Comparison of ENCODE assay signal across 8 cellular contexts in the genomic region with DNA sequence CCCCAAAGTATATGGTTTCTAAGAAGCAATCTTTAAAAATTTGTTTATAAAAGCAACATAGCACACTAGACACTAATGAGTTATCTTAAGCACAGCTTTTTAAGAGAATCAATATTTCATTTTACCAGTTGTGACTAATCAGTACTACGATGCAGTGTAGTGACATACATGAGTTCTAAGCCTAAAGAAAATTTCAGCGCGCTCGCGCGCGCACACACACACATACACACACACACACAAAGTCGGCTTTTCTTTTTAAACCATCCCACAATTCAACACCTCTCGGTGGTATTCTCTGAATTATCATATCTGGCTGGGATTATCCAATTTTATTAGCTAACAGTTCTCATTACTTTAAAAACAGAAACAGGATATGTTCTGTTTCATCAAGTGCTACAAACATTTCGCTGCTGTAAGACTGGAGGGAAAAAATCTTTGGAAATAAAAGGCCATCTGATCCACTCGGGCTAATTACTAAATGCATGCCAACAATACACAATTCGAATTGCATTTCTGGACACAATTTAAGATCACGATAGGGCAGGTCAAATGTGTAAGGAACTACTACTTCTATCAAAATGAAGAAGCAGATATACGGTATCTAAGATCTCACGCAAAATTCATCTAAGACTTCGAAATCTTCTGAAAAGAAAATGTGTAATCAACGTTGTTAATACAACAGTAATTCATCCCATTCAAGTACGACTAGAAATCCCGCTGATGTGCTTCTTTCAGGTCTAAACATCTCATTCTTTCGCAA. TPM values are rescaled to one million over a fixed set of nuclear protein-coding genes. Genes with fewer than 3 reads are reported as not detected.
DNase-seq lines count a peak whose midpoint lies in the region; ATAC-seq and TF ChIP-seq lines count a peak whose summit lies in the region.

No MANE protein-coding gene starts in this region.

- H3K36me3 ChIP-seq in heart left ventricle = no peaks in the 10 kb centered on the region
- no peaks in the 10 kb centered on the region for H3K36me3 ChIP-seq in SJCRH30
- H3K36me3 ChIP-seq in brain microvascular endothelial cell (replicated peaks) = no peaks in the 10 kb centered on the region
- no peaks in the 10 kb centered on the region for H3K36me3 ChIP-seq in liver (ENCODE audit: control insufficient read depth in 4 of 4, insufficient read depth in 3 of 4, low read depth in 1 of 4, low read length in 3 of 4)

- ATAC-seq in heart left ventricle = no peak
- no peak for ATAC-seq in Right ventricle myocardium superior (ENCODE audit: poor library complexity)
- ATAC-seq in GM18858 (IDR thresholded peaks at IDR 0.05; ENCODE audit: unreplicated experiment) = no peak
- ATAC-seq in HG03159 (IDR thresholded peaks at IDR 0.05; ENCODE audit: unreplicated experiment) = no peak

- peak overlapping the region; percentile 77 to 100 (median 98) for H3K4me3 ChIP-seq in heart left ventricle
- peak overlapping the region; percentile 98 for H3K4me3 ChIP-seq in SJCRH30
- H3K4me3 ChIP-seq in brain microvascular endothelial cell (ENCODE audit: low read depth, low read length) = peak overlapping the region; percentile 80
- peak overlapping the region; percentile 71 to 92 (median 77) for H3K4me3 ChIP-seq in liver (ENCODE audit: low read depth in 1 of 3, low read length in 3 of 3)

- intact Hi-C loops in heart left ventricle (cut with DNase I) (loop anchor here in 8 of 10 donors (2.0 to 10.0 kb wide), 6 partner anchors 51 to 146 kb away; a partner anchor contains a TSS), Right ventricle myocardium superior (cut with DNase I) (no loop called here)

- H3K27ac ChIP-seq in heart left ventricle (peak overlapping the region in 7 of 12 donors; percentile 91 to 96 (median 93)), SJCRH30 (peak overlapping the region; percentile 80), brain microvascular endothelial cell (no peak overlapping the region), liver (ENCODE audit: low read depth in 1 of 2, low read length in 2 of 2) (peak overlapping the region; percentile 85 to 92)

- peak overlapping the region; percentile 84 to 89 for H3K9ac ChIP-seq in liver (ENCODE audit: low read depth in 1 of 2, low read length in 2 of 2)

- H3K9me3 ChIP-seq in heart left ventricle (no peaks in the 10 kb centered on the region), SJCRH30 (replicated peaks) (no peaks in the 10 kb centered on the region), liver (ENCODE audit: control insufficient read depth in 4 of 4, low read length in 3 of 4) (no peaks in the 10 kb centered on the region)

- DNase-seq in heart left ventricle = no peak
- DNase-seq in Right ventricle myocardium superior = no peak
- peak; percentile 49 to 59 for DNase-seq in SJCRH30
- peak; percentile 43 for DNase-seq in brain microvascular endothelial cell
- peak; percentile 22 to 73 (median 26) for DNase-seq in stimulated activated naive CD4-positive, alpha-beta T cell (lab: John Stamatoyannopoulos, UW)

- WGBS in heart left ventricle, 4 donors = 8 to 14% (median 9%) methylated on average over 20 of the region's 20 CpGs
- WGBS in liver = 9% methylated on average over 20 of the region's 20 CpGs

- no peak for TF ChIP-seq CTCF in heart left ventricle (IDR thresholded peaks at IDR 0.05)
- TF ChIP-seq CTCF in brain microvascular endothelial cell (IDR thresholded peaks at IDR 0.05; ENCODE audit: low read depth, low read length, missing control alignments) = no peak
- TF ChIP-seq CTCF in liver (IDR thresholded peaks at IDR 0.05; ENCODE audit: low read depth, low read length, missing input control) = no peak

- no peaks in the 10 kb centered on the region for H3K27me3 ChIP-seq in heart left ventricle
- H3K27me3 ChIP-seq in SJCRH30 = no peaks in the 10 kb centered on the region
- no peaks in the 10 kb centered on the region for H3K27me3 ChIP-seq in brain microvascular endothelial cell (replicated peaks)
- no peaks in the 10 kb centered on the region for H3K27me3 ChIP-seq in liver (ENCODE audit: control insufficient read depth in 4 of 4, insufficient read depth in 4 of 4, low read length in 3 of 4)

- in situ Hi-C loops in brain microvascular endothelial cell (cut with HindIII; ENCODE audit: low pct_ligation_motif_present, low sequenced_read_pairs) = no loop called here

- H3K4me1 ChIP-seq in heart left ventricle (peaks cover 0 to 30% (median 13%) of the 10 kb centered on the region in 12 donors), SJCRH30 (peaks cover 6% of the 10 kb centered on the region; the same call in 1 of the 2 replicates), liver (ENCODE audit: control insufficient read depth in 4 of 4, insufficient read depth in 4 of 4, low read length in 3 of 4) (peaks cover 2 to 27% (median 12%) of the 10 kb centered on the region in 4 donors)

- no peak for TF ChIP-seq POLR2A in heart left ventricle (IDR thresholded peaks at IDR 0.05)

- TF ChIP-seq RAD21 in liver (IDR thresholded peaks at IDR 0.05) = no peak

TF ChIP-seq in liver, 16 proteins besides CTCF, POLR2A, EP300 and RAD21:
- TF ChIP-seq, protein P1, sequence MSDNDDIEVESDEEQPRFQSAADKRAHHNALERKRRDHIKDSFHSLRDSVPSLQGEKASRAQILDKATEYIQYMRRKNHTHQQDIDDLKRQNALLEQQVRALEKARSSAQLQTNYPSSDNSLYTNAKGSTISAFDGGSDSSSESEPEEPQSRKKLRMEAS (IDR thresholded peaks at IDR 0.05) = no peak
- peak; percentile 4 for TF ChIP-seq FOXA2 (IDR thresholded peaks at IDR 0.05)
- TF ChIP-seq JUND (IDR thresholded peaks at IDR 0.05) = no peak

RNA-seq across cellular contexts. Expression of a gene that starts 1.2 kb away (rescaled TPM):
- total RNA-seq in heart left ventricle = 10 to 100 TPM; 23.7 to 43.8 (median 31.5) TPM
- 10 to 100 TPM; 14.8 to 21.4 TPM for polyA plus RNA-seq in heart left ventricle
- 31.8 TPM for total RNA-seq in Right ventricle myocardium superior
- 64.9 and 67.8 TPM in 2 replicates for total RNA-seq in SJCRH30 (2014; rRNA removed; shearing (Covaris generic))
- total RNA-seq in liver = 10 to 100 TPM; 20.0 to 28.0 TPM
- 10 to 100 TPM; 12.2 to 28.0 TPM for polyA plus RNA-seq in liver

RNA-seq across cellular contexts. Expression of a gene that starts 50.5 kb away (rescaled TPM):
- total RNA-seq in heart left ventricle (10 to 100 TPM in 3 of 9 donors, 1 to 10 TPM in 6; 5.8 to 19.7 (median 8.2) TPM), Right ventricle myocardium superior (3.9 TPM), liver (10 to 100 TPM in 1 of 2 donors, 1 to 10 TPM in 1; 4.7 to 33.0 TPM)
- polyA plus RNA-seq in heart left ventricle (10 to 100 TPM in 1 of 2 donors, 1 to 10 TPM in 1; 8.4 to 20.5 TPM), liver (1 to 10 TPM; 3.9 to 7.0 TPM)
- 10.6 and 13.4 TPM in 2 replicates for total RNA-seq in SJCRH30 (2014; rRNA removed; shearing (Covaris generic))

Comparison
In these comparisons a context has a peak if more than half of its experiments do, and no peak if none do; other contexts are left out.
1. DNase-seq: peak in SJCRH30 (2 of 2), brain microvascular endothelial cell (single experiment) and stimulated activated naive CD4-positive, alpha-beta T cell (6 of 6); none in heart left ventricle (0 of 5) and Right ventricle myocardium superior (single experiment).
2. Peak in every context shown above with its lines, with median percentiles within 50 percentile points of each other: H3K4me3 ChIP-seq.